Comparison of ENCODE assay signal across 14 cellular contexts in the genomic region with DNA sequence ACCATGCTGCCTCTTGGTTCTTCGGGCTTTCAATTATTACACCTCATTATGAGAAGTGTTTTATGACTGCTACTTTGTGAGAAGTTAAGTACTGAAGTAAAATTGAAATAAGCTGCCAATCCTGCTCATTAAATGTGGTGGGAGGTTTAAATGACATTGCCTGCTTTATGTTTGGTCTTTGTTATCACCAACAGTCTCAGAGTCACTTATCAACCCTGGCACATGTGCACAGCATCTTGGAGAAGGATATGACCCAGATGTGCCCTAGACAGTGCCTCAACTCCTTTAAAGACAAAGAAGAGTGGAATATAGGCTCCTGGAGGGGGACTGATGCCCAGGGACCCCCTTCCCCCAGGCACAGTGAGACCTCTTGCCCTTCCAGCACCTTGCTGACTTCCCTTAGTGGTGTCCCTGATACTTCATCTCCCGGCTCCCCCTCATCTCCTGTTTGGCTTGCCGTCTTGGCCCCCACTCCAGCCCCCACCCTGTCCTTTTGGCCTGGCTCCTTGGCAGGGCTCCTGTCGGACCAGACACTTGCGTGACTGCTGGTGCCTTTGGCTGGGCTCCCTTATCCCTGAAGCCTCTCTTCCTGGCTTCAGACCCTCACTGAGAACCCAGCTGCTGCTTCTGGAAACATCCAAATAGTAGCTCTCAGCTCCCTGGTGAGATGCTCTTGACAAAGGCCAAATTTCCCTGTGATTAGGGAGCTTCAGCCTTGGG.
"Had no signal": no experiment of that assay in that cellular context is flagged by ENCODE, and none has a peak within 500 bp of the region (broad histone marks: within the 10 kb centered on the region; RNA-seq: fewer than 3 reads in every experiment).

No MANE protein-coding gene starts in this region.

- H3K4me1 Mint-ChIP-seq: activated naive CD8-positive, alpha-beta T cell treated with anti-CD3 and anti-CD28 coated beads, Interleukin-2, amount 50 U/mL, for 24 hours; T-cell had no signal

- H3K4me3 Mint-ChIP-seq: activated CD8-positive, alpha-beta T cell treated with anti-CD3 and anti-CD28 coated beads, Interleukin-2, amount 10 ng/mL, durations not matched to agents 7 days and 5 days; activated naive CD8-positive, alpha-beta T cell treated with anti-CD3 and anti-CD28 coated beads, Interleukin-2, amount 50 U/mL, for 24 hours; activated T-helper 1 cell treated with anti-CD3 and anti-CD28 coated beads, Interleukin-12 subunit alpha, Interleukin-12 subunit beta, Interleukin-2, Interleukin-4 antibody, amounts not matched to agents 30 ng/mL and 10 ng/mL and 1 ng/mL, durations not matched to agents 14 hours and 24 hours and 36 hours; naive B cell; T-cell had no signal

- H3K36me3 ChIP-seq: colonic mucosa, prostate gland had no signal

- H3K9me3 ChIP-seq: colonic mucosa, lower lobe of right lung, prostate gland had no signal

- H3K27me3 ChIP-seq: colonic mucosa had no signal

- H3K4me1 ChIP-seq: colonic mucosa, prostate gland had no signal

- H3K27ac ChIP-seq: colonic mucosa, lower lobe of right lung, prostate gland had no signal

- H3K9me3 Mint-ChIP-seq: activated T-helper 1 cell treated with anti-CD3 and anti-CD28 coated beads, Interleukin-12 subunit alpha, Interleukin-12 subunit beta, Interleukin-2, Interleukin-4 antibody, amounts not matched to agents 30 ng/mL and 10 ng/mL and 1 ng/mL, durations not matched to agents 14 hours and 24 hours and 36 hours; T-cell had no signal

- H3K27me3 Mint-ChIP-seq: activated naive CD8-positive, alpha-beta T cell treated with anti-CD3 and anti-CD28 coated beads, Interleukin-2, amount 50 U/mL, for 24 hours; naive B cell; T-cell had no signal

- ATAC-seq: activated CD8-positive, alpha-beta T cell treated with anti-CD3 and anti-CD28 coated beads, Interleukin-2, amount 10 ng/mL, durations not matched to agents 7 days and 5 days; activated naive CD8-positive, alpha-beta T cell treated with anti-CD3 and anti-CD28 coated beads, Interleukin-2, amount 50 U/mL, for 24 hours; stimulated activated naive CD8-positive, alpha-beta T cell treated with anti-CD3 and anti-CD28 coated beads, Interleukin-15, Interleukin-2, amounts not matched to agents 100 U/mL and 50 U/mL, for 24 hours; T-cell had no signal

- DNase-seq: activated CD4-positive, alpha-beta T cell treated with anti-CD3 and anti-CD28 coated beads for 48 hours; activated CD8-positive, alpha-beta T cell treated with anti-CD3 and anti-CD28 coated beads, Interleukin-2, amount 10 ng/mL, durations not matched to agents 7 days and 5 days; activated naive CD4-positive, alpha-beta T cell treated with Interleukin-2 at 50 U/mL for 16 hours; activated naive CD8-positive, alpha-beta T cell treated with anti-CD3 and anti-CD28 coated beads, Interleukin-2, amount 50 U/mL, for 24 hours; colonic mucosa; foreskin melanocyte; lower lobe of right lung; midbrain; naive B cell; stimulated activated CD4-positive, alpha-beta T cell treated with anti-CD3 and anti-CD28 coated beads, Interleukin-2, amount 100 ng/mL, for 48 hours; stimulated activated naive CD8-positive, alpha-beta T cell treated with anti-CD3 and anti-CD28 coated beads, Interleukin-15, Interleukin-2, amounts not matched to agents 100 U/mL and 50 U/mL, for 24 hours; T-cell had no signal

- H3K27ac Mint-ChIP-seq: activated CD8-positive, alpha-beta T cell treated with anti-CD3 and anti-CD28 coated beads, Interleukin-2, amount 10 ng/mL, durations not matched to agents 7 days and 5 days; activated naive CD8-positive, alpha-beta T cell treated with anti-CD3 and anti-CD28 coated beads, Interleukin-2, amount 50 U/mL, for 24 hours; activated T-helper 1 cell treated with anti-CD3 and anti-CD28 coated beads, Interleukin-12 subunit alpha, Interleukin-12 subunit beta, Interleukin-2, Interleukin-4 antibody, amounts not matched to agents 30 ng/mL and 10 ng/mL and 1 ng/mL, durations not matched to agents 14 hours and 24 hours and 36 hours; T-cell had no signal

- H3K4me3 ChIP-seq: colonic mucosa, lower lobe of right lung, prostate gland had no signal
